In genomic region chr1:187383366-187383765, GRCh38 we compare ENCODE assay signal across 17 cellular contexts.
A peak's percentile ranks its signal among the peaks of the same experiment; 100 is the strongest.
DNase-seq lines count a peak whose midpoint lies in the region; ATAC-seq and TF ChIP-seq lines count a peak whose summit lies in the region.
"Had no signal": no experiment of that assay in that cellular context is flagged by ENCODE, and none has a peak within 500 bp of the region (broad histone marks: within the 10 kb centered on the region; RNA-seq: fewer than 3 reads in every experiment).

No MANE protein-coding gene starts in this region.

- no peaks in the 10 kb centered on the region for H3K27me3 Mint-ChIP-seq in neural progenitor cell (ENCODE audit: insufficient read depth, low read depth)
- H3K27me3 Mint-ChIP-seq in activated T-cell treated with anti-CD3 and anti-CD28 coated beads, Interleukin-2, amount 50 U/mL, for 72 hours (ENCODE audit: low read depth) = no peaks in the 10 kb centered on the region
- H3K27me3 Mint-ChIP-seq: activated CD4-positive, alpha-beta T cell treated with anti-CD3 and anti-CD28 coated beads, Interleukin-2, amount 10 ng/mL, durations not matched to agents 24 days and 14 days; activated T-cell treated with anti-CD3 and anti-CD28 coated beads, Interleukin-2, amount 50 U/mL, for 24 hours had no signal

- H3K4me2 ChIP-seq in SK-N-SH (no peak overlapping the region), neural progenitor cell (no peak overlapping the region)

- CTCF ChIA-PET in SK-N-SH (lab: Yijun Ruan, JAX) = interaction anchor here (1.9 kb wide), 1 partner anchor 118 kb away, joined by 6 read pairs; no protein-coding TSS in a partner anchor

- H3K27ac Mint-ChIP-seq in neural progenitor cell = no peak overlapping the region
- H3K27ac Mint-ChIP-seq in activated T-cell treated with anti-CD3 and anti-CD28 coated beads, Interleukin-2, amount 50 U/mL, for 72 hours = no peak overlapping the region
- H3K27ac Mint-ChIP-seq: activated CD4-positive, alpha-beta T cell treated with anti-CD3 and anti-CD28 coated beads, Interleukin-2, amount 10 ng/mL, durations not matched to agents 24 days and 14 days; activated T-cell treated with anti-CD3 and anti-CD28 coated beads, Interleukin-2, amount 50 U/mL, for 24 hours; T-helper 1 cell treated with Interleukin-12 subunit alpha and Interleukin-12 subunit beta and Interleukin-4 antibody, amounts not matched to agents 30 μg/mL and 1 μg/mL, for 36 hours had no signal

- H4K20me1 ChIP-seq in SK-N-SH (ENCODE audit: insufficient read depth) (no peaks in the 10 kb centered on the region), neural progenitor cell (ENCODE audit: low read depth) (no peaks in the 10 kb centered on the region)

- peak; percentile 32; the same call in 1 of the 2 replicates for TF ChIP-seq RAD21 in SK-N-SH (IDR thresholded peaks at IDR 0.05; ENCODE audit: low read length)

- TF ChIP-seq CTCF in SK-N-SH (IDR thresholded peaks at IDR 0.05) (peak; percentile 48), neural progenitor cell (IDR thresholded peaks at IDR 0.05) (peak; percentile 47)

- H3K36me3 Mint-ChIP-seq in neural progenitor cell = no peaks in the 10 kb centered on the region
- no peaks in the 10 kb centered on the region for H3K36me3 Mint-ChIP-seq in activated T-cell treated with anti-CD3 and anti-CD28 coated beads, Interleukin-2, amount 50 U/mL, for 72 hours (ENCODE audit: insufficient read depth in 2 of 2)

- POLR2A ChIA-PET in SK-N-SH (lab: Yijun Ruan, JAX) = no interaction called here

- no peak overlapping the region for H3K9ac ChIP-seq in SK-N-SH
- H3K9ac ChIP-seq in neural progenitor cell = no peak overlapping the region
- H3K9ac ChIP-seq: parathyroid adenoma had no signal

- H2AFZ ChIP-seq in SK-N-SH (ENCODE audit: low read depth) (no peak overlapping the region), neural progenitor cell (replicated peaks) (no peak overlapping the region)
- H2AFZ ChIP-seq: parathyroid adenoma had no signal

- H3K9me2 ChIP-seq in SK-N-SH = no peaks in the 10 kb centered on the region

- no peak overlapping the region; a peak in 1 of 4 replicates for H3K4me3 ChIP-seq in SK-N-SH (ENCODE audit: low read depth in 2 of 2, low read length in 1 of 2)
- no peak overlapping the region for H3K4me3 ChIP-seq in neural progenitor cell
- H3K4me3 ChIP-seq: mucosa of descending colon had no signal

- H3K27me3 ChIP-seq in SK-N-SH (ENCODE audit: insufficient read depth) = no peaks in the 10 kb centered on the region
- H3K27me3 ChIP-seq in neural progenitor cell = no peaks in the 10 kb centered on the region

- H3K9me3 ChIP-seq in SK-N-SH (no peaks in the 10 kb centered on the region), neural progenitor cell (ENCODE audit: low read depth) (no peaks in the 10 kb centered on the region)
- H3K9me3 ChIP-seq: mucosa of descending colon had no signal

- TF ChIP-seq EP300 in SK-N-SH (IDR thresholded peaks at IDR 0.05; ENCODE audit: borderline replicate concordance in 1 of 2, low read depth in 1 of 2, low read length in 1 of 2) = no peak

- H3K4me3 Mint-ChIP-seq in neural progenitor cell = no peak overlapping the region
- H3K4me3 Mint-ChIP-seq in activated T-cell treated with anti-CD3 and anti-CD28 coated beads, Interleukin-2, amount 50 U/mL, for 72 hours = no peak overlapping the region
- H3K4me3 Mint-ChIP-seq: activated CD4-positive, alpha-beta T cell treated with anti-CD3 and anti-CD28 coated beads, Interleukin-2, amount 10 ng/mL, durations not matched to agents 24 days and 14 days; activated T-cell treated with anti-CD3 and anti-CD28 coated beads, Interleukin-2, amount 50 U/mL, for 24 hours; T-helper 1 cell treated with Interleukin-12 subunit alpha and Interleukin-12 subunit beta and Interleukin-4 antibody, amounts not matched to agents 30 μg/mL and 1 μg/mL, for 36 hours had no signal

- no peaks in the 10 kb centered on the region for H3K4me1 Mint-ChIP-seq in neural progenitor cell
- no peaks in the 10 kb centered on the region for H3K4me1 Mint-ChIP-seq in activated T-cell treated with anti-CD3 and anti-CD28 coated beads, Interleukin-2, amount 50 U/mL, for 72 hours (ENCODE audit: low read depth)
- H3K4me1 Mint-ChIP-seq: activated CD4-positive, alpha-beta T cell treated with anti-CD3 and anti-CD28 coated beads, Interleukin-2, amount 10 ng/mL, durations not matched to agents 24 days and 14 days had no signal

- H3K27ac ChIP-seq in SK-N-SH (ENCODE audit: low read depth in 2 of 2, low read length in 1 of 2) (no peak overlapping the region), neural progenitor cell (no peak overlapping the region)
- H3K27ac ChIP-seq: parathyroid adenoma, RWPE1 had no signal

- ATAC-seq in HG02642 (IDR thresholded peaks at IDR 0.05; ENCODE audit: poor library complexity, unreplicated experiment) = no peak
- no peak for ATAC-seq in activated T-cell treated with anti-CD3 and anti-CD28 coated beads, Interleukin-2, amount 50 U/mL, for 72 hours (replicated peaks in 1 of 2)
- ATAC-seq: mucosa of descending colon had no signal

- H3K36me3 ChIP-seq in SK-N-SH (replicated peaks in 1 of 2; ENCODE audit: control insufficient read depth in 1 of 2, insufficient read depth in 2 of 2, low read length in 1 of 2) (no peaks in the 10 kb centered on the region), neural progenitor cell (no peaks in the 10 kb centered on the region)

- 72% methylated on average over 3 of the region's 3 CpGs for WGBS in SK-N-SH (ENCODE audit: low lambda C conversion rate)

- H3K79me2 ChIP-seq in SK-N-SH (ENCODE audit: insufficient read depth) (no peaks in the 10 kb centered on the region), neural progenitor cell (ENCODE audit: low read depth) (no peaks in the 10 kb centered on the region)
- H3K79me2 ChIP-seq: parathyroid adenoma had no signal

- H3F3A ChIP-seq in SK-N-SH (replicated peaks; ENCODE audit: insufficient read depth) (no peaks in the 10 kb centered on the region), neural progenitor cell (ENCODE audit: low read depth) (no peaks in the 10 kb centered on the region)

- DNase-seq in NCI-H82 (lab: John Stamatoyannopoulos, UW) = peak; percentile 40
- DNase-seq in NCI-H82 treated with DMSO at 0.1 percent for 48 hours (lab: John Stamatoyannopoulos, UW; ENCODE audit: unreplicated experiment) = no peak
- DNase-seq in HT-29 (ENCODE audit: low spot score) = peak; percentile 12
- DNase-seq in SK-N-SH = no peak
- DNase-seq in neural progenitor cell (ENCODE audit: low spot score) = peak; percentile 30
- no peak for DNase-seq in posterior cingulate gyrus
- DNase-seq in activated T-cell treated with anti-CD3 and anti-CD28 coated beads, Interleukin-2, amount 50 U/mL, for 72 hours = no peak
- DNase-seq: activated CD4-positive, alpha-beta T cell treated with anti-CD3 and anti-CD28 coated beads, Interleukin-2, amount 10 ng/mL, durations not matched to agents 24 days and 14 days; activated T-cell treated with anti-CD3 and anti-CD28 coated beads, Interleukin-2, amount 50 U/mL, for 24 hours; Calu3; head of caudate nucleus; mucosa of descending colon; MV-4-11 had no signal

- intact Hi-C loops in posterior cingulate gyrus (cut with DNase I) = no loop called here

- no peaks in the 10 kb centered on the region for H3K4me1 ChIP-seq in SK-N-SH (ENCODE audit: control insufficient read depth in 1 of 2, insufficient read depth in 2 of 2, low read depth in 1 of 2, low read length in 1 of 2)
- H3K4me1 ChIP-seq in neural progenitor cell = peaks cover 14% of the 10 kb centered on the region
- H3K4me1 ChIP-seq: parathyroid adenoma had no signal

- no peaks in the 10 kb centered on the region for H3K9me3 Mint-ChIP-seq in neural progenitor cell
- H3K9me3 Mint-ChIP-seq in activated T-cell treated with anti-CD3 and anti-CD28 coated beads, Interleukin-2, amount 50 U/mL, for 72 hours = peaks cover 0 to 2% of the 10 kb centered on the region in 2 donors
- H3K9me3 Mint-ChIP-seq: activated CD4-positive, alpha-beta T cell treated with anti-CD3 and anti-CD28 coated beads, Interleukin-2, amount 10 ng/mL, durations not matched to agents 24 days and 14 days; T-helper 1 cell treated with Interleukin-12 subunit alpha and Interleukin-12 subunit beta and Interleukin-4 antibody, amounts not matched to agents 30 μg/mL and 1 μg/mL, for 36 hours had no signal

TF ChIP-seq in SK-N-SH, 30 proteins besides CTCF, POLR2A, EP300 and RAD21 (continues in another document):
- TF ChIP-seq, protein P1, sequence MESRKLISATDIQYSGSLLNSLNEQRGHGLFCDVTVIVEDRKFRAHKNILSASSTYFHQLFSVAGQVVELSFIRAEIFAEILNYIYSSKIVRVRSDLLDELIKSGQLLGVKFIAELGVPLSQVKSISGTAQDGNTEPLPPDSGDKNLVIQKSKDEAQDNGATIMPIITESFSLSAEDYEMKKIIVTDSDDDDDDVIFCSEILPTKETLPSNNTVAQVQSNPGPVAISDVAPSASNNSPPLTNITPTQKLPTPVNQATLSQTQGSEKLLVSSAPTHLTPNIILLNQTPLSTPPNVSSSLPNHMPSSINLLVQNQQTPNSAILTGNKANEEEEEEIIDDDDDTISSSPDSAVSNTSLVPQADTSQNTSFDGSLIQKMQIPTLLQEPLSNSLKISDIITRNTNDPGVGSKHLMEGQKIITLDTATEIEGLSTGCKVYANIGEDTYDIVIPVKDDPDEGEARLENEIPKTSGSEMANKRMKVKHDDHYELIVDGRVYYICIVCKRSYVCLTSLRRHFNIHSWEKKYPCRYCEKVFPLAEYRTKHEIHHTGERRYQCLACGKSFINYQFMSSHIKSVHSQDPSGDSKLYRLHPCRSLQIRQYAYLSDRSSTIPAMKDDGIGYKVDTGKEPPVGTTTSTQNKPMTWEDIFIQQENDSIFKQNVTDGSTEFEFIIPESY (IDR thresholded peaks at IDR 0.05; ENCODE audit: borderline replicate concordance, low read depth) = no peak
- TF ChIP-seq PBX3 (IDR thresholded peaks at IDR 0.05) (no peak), ELF1 (IDR thresholded peaks at IDR 0.05) (no peak), FOSL2 (IDR thresholded peaks at IDR 0.05; ENCODE audit: borderline replicate concordance, low read depth) (no peak), RXRA (IDR thresholded peaks at IDR 0.05; ENCODE audit: borderline replicate concordance, low read depth) (no peak), EZH2phosphoT487 (IDR thresholded peaks at IDR 0.05; ENCODE audit: borderline replicate concordance, low read depth) (no peak), MXI1 (IDR thresholded peaks at IDR 0.05; ENCODE audit: low read depth, low read length) (no peak)

Comparison
In these comparisons a context has a peak if more than half of its experiments do, and no peak if none do; other contexts are left out.
1. DNase-seq: peak in NCI-H82 (single experiment), HT-29 (single experiment) and neural progenitor cell (single experiment); none in NCI-H82 treated with DMSO at 0.1 percent for 48 hours (single experiment), SK-N-SH (single experiment), posterior cingulate gyrus (0 of 10) and activated T-cell treated with anti-CD3 and anti-CD28 coated beads, Interleukin-2, amount 50 U/mL, for 72 hours (0 of 2).